9 cellular contexts compared by ENCODE assay signal in genomic region chrX:7432901-7433300, GRCh38.
"Had no signal": no experiment of that assay in that cellular context is flagged by ENCODE, and none has a peak within 500 bp of the region (broad histone marks: within the 10 kb centered on the region; RNA-seq: fewer than 3 reads in every experiment).

No MANE protein-coding gene starts in this region.

- H3K27ac Mint-ChIP-seq: HFFc6, IgD-negative memory B cell had no signal

- H2AFZ ChIP-seq: GM23248 had no signal

- H3K36me3 ChIP-seq: HAP-1 had no signal

- DNase-seq: GM23248, GOT3, H7, HFFc6 had no signal

- FAIRE-seq: HepG2 had no signal

- H3K27me3 Mint-ChIP-seq: IgD-negative memory B cell had no signal

- H3K4me1 ChIP-seq: HAP-1 had no signal

- H3K36me3 Mint-ChIP-seq: IgD-negative memory B cell had no signal

- ATAC-seq: HCT116, HepG2 had no signal

- H3K27ac ChIP-seq: GM23248, HL-60 had no signal

- H3K4me1 Mint-ChIP-seq: IgD-negative memory B cell had no signal

- H3K9ac ChIP-seq: GM23248 had no signal

- H3K9me3 Mint-ChIP-seq: HFFc6 had no signal

- H3K4me3 Mint-ChIP-seq: HFFc6, IgD-negative memory B cell had no signal

- H3K4me3 ChIP-seq: GM23248, HAP-1 had no signal

- H3K9me3 ChIP-seq: HAP-1 had no signal
